In genomic region chr4:171334549-171334948, GRCh38 we compare ENCODE assay signal across 16 cellular contexts.
DNase-seq lines count a peak whose midpoint lies in the region; ATAC-seq, FAIRE-seq and TF ChIP-seq lines count a peak whose summit lies in the region.
"Had no signal": no experiment of that assay in that cellular context is flagged by ENCODE, and none has a peak within 500 bp of the region (broad histone marks: within the 10 kb centered on the region; RNA-seq: fewer than 3 reads in every experiment).

No MANE protein-coding gene starts in this region.

- H3K27ac ChIP-seq in kidney (ENCODE audit: low read depth in 2 of 2, low read length in 2 of 2): no peak overlapping the region
- H3K27ac ChIP-seq: spleen had no signal

- intact Hi-C loops in kidney (cut with DNase I): no loop called here

- FAIRE-seq in kidney (lab: Jason Lieb, UNC): no peak
- FAIRE-seq: bronchial epithelial cell had no signal

- H3K4me1 ChIP-seq in HAP-1 (no peaks in the 10 kb centered on the region), kidney (ENCODE audit: control insufficient read depth in 1 of 2, insufficient read depth in 1 of 2, low read depth in 1 of 2, low read length in 2 of 2) (no peaks in the 10 kb centered on the region)
- H3K4me1 ChIP-seq: spleen had no signal

- H3K27me3 ChIP-seq in HAP-1 (ENCODE audit: low read depth): no peaks in the 10 kb centered on the region
- H3K27me3 ChIP-seq: spleen had no signal

- no peak overlapping the region for H3K9ac ChIP-seq in kidney (ENCODE audit: low read length in 2 of 2)

- H3K36me3 ChIP-seq in HAP-1 (replicated peaks) (no peaks in the 10 kb centered on the region), kidney (ENCODE audit: control insufficient read depth in 1 of 2, insufficient read depth in 2 of 2, low read length in 2 of 2) (no peaks in the 10 kb centered on the region)
- H3K36me3 ChIP-seq: spleen had no signal

- DNase-seq in NB4 (ENCODE audit: low read depth) (peak; percentile 6), activated gamma-delta T cell treated with Interleukin-2 at 50 U/mL for 16 hours (no peak), cerebellar nuclear complex (lab: John Stamatoyannopoulos, UW) (no peak), HAP-1 (ENCODE audit: low spot score in 2 of 2) (no peak), kidney (no peak)
- DNase-seq: effector memory CD4-positive, alpha-beta T cell; Kasumi-1; NCI-H187 treated with DMSO at 0.1 percent for 48 hours; NCI-H748 treated with DMSO at 0.1 percent for 48 hours; spleen; T-helper 2 cell had no signal

- ATAC-seq in GM18502 (IDR thresholded peaks at IDR 0.05; ENCODE audit: poor library complexity, unreplicated experiment): peak; percentile 92
- ATAC-seq in GM21367 (IDR thresholded peaks at IDR 0.05; ENCODE audit: unreplicated experiment): peak; percentile 64
- peak; percentile 88 for ATAC-seq in HG02981 (IDR thresholded peaks at IDR 0.05; ENCODE audit: unreplicated experiment)
- ATAC-seq: HCT116 had no signal

- H3K9me3 ChIP-seq in HAP-1 (no peaks in the 10 kb centered on the region), kidney (ENCODE audit: control insufficient read depth in 1 of 2, low read length in 2 of 2) (no peaks in the 10 kb centered on the region)

- no peak overlapping the region for H3K4me3 ChIP-seq in NB4 (ENCODE audit: low read depth, low read length)
- no peak overlapping the region for H3K4me3 ChIP-seq in HAP-1
- no peak overlapping the region for H3K4me3 ChIP-seq in kidney (ENCODE audit: low read length in 2 of 2)
- H3K4me3 ChIP-seq: spleen had no signal

- in situ Hi-C loops in HAP-1 (cut with MboI; ENCODE audit: low sequenced_read_pairs): no loop called here

- no peak for TF ChIP-seq POLR2A in NB4 (IDR thresholded peaks at IDR 0.05; ENCODE audit: extremely low read depth, insufficient read length)

- TF ChIP-seq CTCF in NB4 (IDR thresholded peaks at IDR 0.05; ENCODE audit: low read depth, low read length) (no peak), kidney (IDR thresholded peaks at IDR 0.05; ENCODE audit: borderline replicate concordance, extremely low read depth, insufficient read depth) (no peak)
